In genomic region chr10:79150444-79150754, GRCh38 we compare ENCODE assay signal across 8 cellular contexts.
DNase-seq lines count a peak whose midpoint lies in the region; ATAC-seq and TF ChIP-seq lines count a peak whose summit lies in the region.

No MANE protein-coding gene starts in this region.

- H3K27me3 ChIP-seq in DND-41 (ENCODE audit: insufficient read depth, low read length, poor library complexity): no peaks in the 10 kb centered on the region
- H3K27me3 ChIP-seq in SJSA1 (replicated peaks): no peaks in the 10 kb centered on the region
- H3K27me3 ChIP-seq in fibroblast of lung (ENCODE audit: control insufficient read depth, insufficient read depth, low read length): no peaks in the 10 kb centered on the region
- H3K27me3 ChIP-seq in sigmoid colon: no peaks in the 10 kb centered on the region

- intact Hi-C loops in sigmoid colon (cut with DNase I): loop anchor here (2.0 kb wide), 1 partner anchor 80 kb away; no protein-coding TSS in a partner anchor

- TF ChIP-seq CTCF in DND-41 (IDR thresholded peaks at IDR 0.05; ENCODE audit: borderline replicate concordance, extremely low read depth, low read length, poor library complexity, severe bottlenecking) (no peak), fibroblast of lung (conservative IDR thresholded peaks at IDR 0.05 in 1 of 2, IDR thresholded peaks at IDR 0.05 in 1 of 2; ENCODE audit: low read depth in 1 of 2, low read length in 2 of 2) (no peak), sigmoid colon (IDR thresholded peaks at IDR 0.05) (no peak)

- H3K9me3 ChIP-seq in DND-41 (ENCODE audit: insufficient read depth, low read length, severe bottlenecking) (no peaks in the 10 kb centered on the region), SJSA1 (replicated peaks) (no peaks in the 10 kb centered on the region), fibroblast of lung (ENCODE audit: control insufficient read depth, insufficient read depth, low read depth, low read length) (no peaks in the 10 kb centered on the region), sigmoid colon (no peaks in the 10 kb centered on the region)

- H3K27ac ChIP-seq in DND-41 (ENCODE audit: low read length) (0 out of 2 replicates have a peak overlapping the region, but pooled peaks have one; percentile 11), SJSA1 (peak overlapping the region; percentile 92), fibroblast of lung (ENCODE audit: insufficient read depth, low read length) (peak overlapping the region; percentile 92), sigmoid colon (peak overlapping the region; percentile 85 to 92 (median 88))

- no peak overlapping the region for H3K4me2 ChIP-seq in DND-41 (ENCODE audit: insufficient read depth, low read length)
- H3K4me2 ChIP-seq in fibroblast of lung (ENCODE audit: extremely low read depth, insufficient read depth, low read length): no peak overlapping the region

- H3K4me1 ChIP-seq in DND-41 (ENCODE audit: insufficient read depth, low read length) (peaks cover 43% of the 10 kb centered on the region), SJSA1 (replicated peaks) (peaks cover 100% of the 10 kb centered on the region), fibroblast of lung (ENCODE audit: control insufficient read depth, extremely low read depth, insufficient read depth, low read length) (peaks cover 73% of the 10 kb centered on the region), sigmoid colon (peaks cover 0 to 100% (median 96%) of the 10 kb centered on the region in 4 donors)

- no peak for TF ChIP-seq POLR2A in sigmoid colon (IDR thresholded peaks at IDR 0.05)

- H3K36me3 ChIP-seq in DND-41 (ENCODE audit: insufficient read depth, low read length) (peaks cover 29% of the 10 kb centered on the region), SJSA1 (peaks cover 38% of the 10 kb centered on the region), fibroblast of lung (ENCODE audit: control insufficient read depth, insufficient read depth, low read length) (peaks cover 11% of the 10 kb centered on the region), sigmoid colon (no peaks in the 10 kb centered on the region)

- peaks cover 22% of the 10 kb centered on the region for H4K20me1 ChIP-seq in DND-41 (ENCODE audit: insufficient read depth, low read length)
- H4K20me1 ChIP-seq in fibroblast of lung (ENCODE audit: control insufficient read depth, extremely low read depth, insufficient read depth, low read length): no peaks in the 10 kb centered on the region

- H3K9ac ChIP-seq in DND-41 (ENCODE audit: low read depth, low read length): no peak overlapping the region
- peak overlapping the region; percentile 56 for H3K9ac ChIP-seq in fibroblast of lung (ENCODE audit: insufficient read depth, low read length)

- H3K4me3 ChIP-seq in DND-41 (ENCODE audit: low read depth in 1 of 2, low read length in 2 of 2): no peak overlapping the region
- H3K4me3 ChIP-seq in SJSA1: no peak overlapping the region
- no peak overlapping the region for H3K4me3 ChIP-seq in fibroblast of lung (replicated peaks in 1 of 4; ENCODE audit: control extremely low read depth in 1 of 4, insufficient read depth in 1 of 4, low read depth in 3 of 4, low read length in 4 of 4)
- no peak overlapping the region for H3K4me3 ChIP-seq in sigmoid colon

- H3K79me2 ChIP-seq in DND-41 (ENCODE audit: insufficient read depth, low read length) (peaks cover 11% of the 10 kb centered on the region), fibroblast of lung (ENCODE audit: control insufficient read depth, insufficient read depth, low read length) (peaks cover 55% of the 10 kb centered on the region)

- WGBS in sigmoid colon, 2 donors: 79 to 95% methylated on average over 1 of the region's 1 CpG

- no peak overlapping the region for H2AFZ ChIP-seq in DND-41 (ENCODE audit: low read depth, low read length)
- H2AFZ ChIP-seq in fibroblast of lung (ENCODE audit: low read length): no peak overlapping the region

- no peak for ATAC-seq in DND-41 (ENCODE audit: insufficient read depth, low read depth)
- ATAC-seq in HG03457 (IDR thresholded peaks at IDR 0.05; ENCODE audit: unreplicated experiment): no peak
- ATAC-seq in HG03196 (IDR thresholded peaks at IDR 0.05; ENCODE audit: unreplicated experiment): no peak

- DNase-seq in DND-41 (no peak), SJSA1 (ENCODE audit: low read depth in 1 of 2, low spot score in 2 of 2) (no peak), fibroblast of lung (ENCODE audit: low read depth in 2 of 2) (no peak), sigmoid colon (no peak), cerebellar nuclear complex (lab: John Stamatoyannopoulos, UW) (no peak), SW 1271 (lab: John Stamatoyannopoulos, UW) (no peak)

- TF ChIP-seq EP300 in sigmoid colon (IDR thresholded peaks at IDR 0.05): no peak

Comparison
In these comparisons a context has a peak if more than half of its experiments do, and no peak if none do; other contexts are left out.
1. H3K27ac ChIP-seq: peak in every context shown above with its lines; median percentile 92 in SJSA1; 92 in fibroblast of lung; 88 in sigmoid colon; 11 in DND-41.